In the genomic region with DNA sequence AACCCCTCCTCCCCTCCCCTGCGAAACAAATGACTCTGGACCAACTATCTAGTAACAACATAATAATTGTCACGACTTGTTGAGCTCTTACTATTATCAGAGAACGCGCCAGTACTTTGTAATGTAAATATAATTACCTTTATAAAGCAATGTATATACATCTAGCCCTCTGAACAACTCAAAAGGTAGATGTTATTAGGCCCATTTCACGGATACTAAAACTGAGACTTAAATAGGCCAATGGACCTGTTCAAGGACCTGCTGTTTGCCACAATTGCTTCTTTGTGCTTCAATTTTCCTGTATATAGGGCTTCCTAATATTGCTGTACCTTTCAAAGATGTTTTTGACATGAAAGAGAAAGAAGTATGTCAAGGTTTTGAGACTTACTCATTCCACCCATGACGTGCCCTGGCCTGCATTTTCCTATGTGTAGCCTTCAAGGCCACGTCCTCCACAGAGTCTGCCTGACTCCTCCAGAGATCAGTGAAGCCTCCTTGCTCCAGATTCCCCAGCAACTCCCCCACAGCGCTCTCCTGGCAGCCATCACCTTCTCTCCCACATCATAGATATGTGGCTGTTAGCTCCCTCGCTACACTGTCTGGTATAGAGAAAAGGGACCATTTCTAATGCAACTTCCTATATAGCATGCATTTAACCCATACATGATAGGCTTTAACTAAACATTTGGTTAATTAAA, we compare ENCODE assay signal across 15 cellular contexts.
DNase-seq lines count a peak whose midpoint lies in the region; ATAC-seq and TF ChIP-seq lines count a peak whose summit lies in the region.
"Had no signal": no experiment of that assay in that cellular context is flagged by ENCODE, and none has a peak within 500 bp of the region (broad histone marks: within the 10 kb centered on the region; RNA-seq: fewer than 3 reads in every experiment).

No MANE protein-coding gene starts in this region.

- 88% methylated on average over 9 of the region's 9 CpGs for WGBS in hepatocyte (ENCODE audit: low lambda C conversion rate, missing lambda C conversion rate)

- intact Hi-C loops in vagina (cut with DNase I) = no loop called here

- H3K4me2 ChIP-seq in GM23338 (no peak overlapping the region), hepatocyte (no peak overlapping the region)

- peaks cover 4% of the 10 kb centered on the region; the same call in 2 of the 3 replicates for H3K36me3 Mint-ChIP-seq in GM23338 (ENCODE audit: low read depth)
- H3K36me3 Mint-ChIP-seq: natural killer cell had no signal

- H3K9me2 ChIP-seq in GM23338 (ENCODE audit: insufficient read depth) = no peaks in the 10 kb centered on the region
- no peaks in the 10 kb centered on the region for H3K9me2 ChIP-seq in hepatocyte (replicated peaks; ENCODE audit: insufficient read depth)

- H3K27ac ChIP-seq in GM23338 (ENCODE audit: low read depth) (no peak overlapping the region), RWPE2 (ENCODE audit: poor library complexity, severe bottlenecking) (peak overlapping the region; percentile 45), epithelial cell of prostate (peak overlapping the region; percentile 40), vagina (no peak overlapping the region), hepatocyte (no peak overlapping the region)

- no peak overlapping the region for H3K27ac Mint-ChIP-seq in GM23338
- H3K27ac Mint-ChIP-seq: activated B cell treated with CpG ODN at 0.5 μM for 24 hours, natural killer cell, T-helper 17 cell had no signal

- peaks cover 17% of the 10 kb centered on the region for H3K4me1 Mint-ChIP-seq in GM23338
- H3K4me1 Mint-ChIP-seq: activated B cell treated with CpG ODN at 0.5 μM for 24 hours had no signal

- no peaks in the 10 kb centered on the region for H4K20me1 ChIP-seq in GM23338 (replicated peaks; ENCODE audit: insufficient read depth)
- no peaks in the 10 kb centered on the region for H4K20me1 ChIP-seq in hepatocyte (ENCODE audit: insufficient read depth, poor library complexity, severe bottlenecking)

- DNase-seq in GM23338 (ENCODE audit: low spot score) (no peak), RWPE2 (ENCODE audit: low spot score) (peak; percentile 69), epithelial cell of prostate (ENCODE audit: low read depth, low spot score) (no peak), omental fat pad (ENCODE audit: low spot score) (peak; percentile 49), vagina (ENCODE audit: extremely low spot score in 2 of 2) (no peak), hepatocyte (ENCODE audit: low spot score) (no peak)
- DNase-seq: activated B cell treated with CpG ODN at 0.5 μM for 24 hours; activated effector memory CD4-positive, alpha-beta T cell treated with anti-CD3 and anti-CD28 coated beads, Interleukin-2, amount 50 U/mL, for 16 hours; amniotic stem cell; natural killer cell; NCI-H2029 treated with DMSO at 0.1 percent for 48 hours; NCI-H524; SIG-M5; T-helper 17 cell had no signal

- H3K27me3 ChIP-seq in GM23338 (ENCODE audit: insufficient read depth) (no peaks in the 10 kb centered on the region), RWPE2 (ENCODE audit: insufficient read depth, poor library complexity, severe bottlenecking) (no peaks in the 10 kb centered on the region), vagina (no peaks in the 10 kb centered on the region), hepatocyte (no peaks in the 10 kb centered on the region)

- no peaks in the 10 kb centered on the region for H3K79me2 ChIP-seq in GM23338 (replicated peaks; ENCODE audit: insufficient read depth)
- no peaks in the 10 kb centered on the region for H3K79me2 ChIP-seq in hepatocyte

- TF ChIP-seq POLR2A in vagina (IDR thresholded peaks at IDR 0.05) = no peak

- H3K4me3 ChIP-seq in GM23338 = no peak overlapping the region
- H3K4me3 ChIP-seq in RWPE2 (ENCODE audit: severe bottlenecking) = no peak overlapping the region
- H3K4me3 ChIP-seq in vagina = no peak overlapping the region
- no peak overlapping the region for H3K4me3 ChIP-seq in hepatocyte

- H3K36me3 ChIP-seq in GM23338 (ENCODE audit: insufficient read depth) (no peaks in the 10 kb centered on the region), RWPE2 (ENCODE audit: low read depth) (no peaks in the 10 kb centered on the region), vagina (no peaks in the 10 kb centered on the region), hepatocyte (replicated peaks; ENCODE audit: insufficient read depth, low read depth) (no peaks in the 10 kb centered on the region)

- TF ChIP-seq CTCF in GM23338 (conservative IDR thresholded peaks at IDR 0.05; ENCODE audit: low read depth in 2 of 2) (no peak), RWPE2 (IDR thresholded peaks at IDR 0.05; ENCODE audit: poor library complexity, severe bottlenecking) (no peak), omental fat pad (IDR thresholded peaks at IDR 0.05) (no peak), vagina (IDR thresholded peaks at IDR 0.05) (no peak), hepatocyte (IDR thresholded peaks at IDR 0.05; ENCODE audit: poor library complexity) (no peak)

- peaks cover 13% of the 10 kb centered on the region for H3K27me3 Mint-ChIP-seq in GM23338 (ENCODE audit: insufficient read depth, low read depth, poor library complexity)
- H3K27me3 Mint-ChIP-seq: activated B cell treated with CpG ODN at 0.5 μM for 24 hours, T-helper 17 cell had no signal

- no peaks in the 10 kb centered on the region for H3K9me3 ChIP-seq in RWPE2 (ENCODE audit: severe bottlenecking)
- H3K9me3 ChIP-seq in vagina = no peaks in the 10 kb centered on the region
- no peaks in the 10 kb centered on the region for H3K9me3 ChIP-seq in hepatocyte (ENCODE audit: low read depth)

- no peak overlapping the region for H3K4me3 Mint-ChIP-seq in GM23338
- H3K4me3 Mint-ChIP-seq: activated B cell treated with CpG ODN at 0.5 μM for 24 hours, natural killer cell, T-helper 17 cell had no signal

- ATAC-seq in GM23338 (no peak), RWPE2 (ENCODE audit: low read depth) (peak; percentile 48), omental fat pad (ENCODE audit: low FRiP score) (peak; percentile 90), GM21360 (IDR thresholded peaks at IDR 0.05; ENCODE audit: unreplicated experiment) (no peak)
- ATAC-seq: natural killer cell, T-helper 17 cell had no signal

- H3K4me1 ChIP-seq in GM23338 (ENCODE audit: insufficient read depth) (peaks cover 12% of the 10 kb centered on the region), RWPE2 (ENCODE audit: insufficient read depth, poor library complexity, severe bottlenecking) (peaks cover 47% of the 10 kb centered on the region), vagina (peaks cover 23% of the 10 kb centered on the region), hepatocyte (ENCODE audit: insufficient read depth) (peaks cover 29% of the 10 kb centered on the region)

- H3K9me3 Mint-ChIP-seq in GM23338 = peaks cover 3% of the 10 kb centered on the region; the same call in 1 of the 3 replicates
- H3K9me3 Mint-ChIP-seq: activated B cell treated with CpG ODN at 0.5 μM for 24 hours, natural killer cell had no signal

- H2AFZ ChIP-seq in GM23338 (peak overlapping the region; percentile 19; the same call in 1 of the 2 replicates), hepatocyte (no peak overlapping the region)

- H3F3A ChIP-seq in GM23338 (replicated peaks; ENCODE audit: low read depth) = peaks cover 7% of the 10 kb centered on the region; the same call in 1 of the 2 replicates

TF ChIP-seq in GM23338, 12 proteins besides CTCF, POLR2A, EP300 and RAD21 (continues in another document):
- no peak for TF ChIP-seq JUNB (IDR thresholded peaks at IDR 0.05; ENCODE audit: unreplicated experiment)
- no peak for TF ChIP-seq POLR2AphosphoS5 (IDR thresholded peaks at IDR 0.05; ENCODE audit: low read depth)

Comparison
In these comparisons a context has a peak if more than half of its experiments do, and no peak if none do; other contexts are left out.
1. ATAC-seq: peak in RWPE2 (single experiment) and omental fat pad (single experiment); none in GM23338 (single experiment) and GM21360 (single experiment).
2. DNase-seq: peak in RWPE2 (single experiment) and omental fat pad (single experiment); none in GM23338 (single experiment), epithelial cell of prostate (single experiment), vagina (0 of 2) and hepatocyte (single experiment).
3. H3K27ac ChIP-seq: peak in RWPE2 (single experiment) and epithelial cell of prostate (single experiment); none in GM23338 (single experiment), vagina (single experiment) and hepatocyte (single experiment).